20 cellular contexts compared by ENCODE assay signal in the genomic region with DNA sequence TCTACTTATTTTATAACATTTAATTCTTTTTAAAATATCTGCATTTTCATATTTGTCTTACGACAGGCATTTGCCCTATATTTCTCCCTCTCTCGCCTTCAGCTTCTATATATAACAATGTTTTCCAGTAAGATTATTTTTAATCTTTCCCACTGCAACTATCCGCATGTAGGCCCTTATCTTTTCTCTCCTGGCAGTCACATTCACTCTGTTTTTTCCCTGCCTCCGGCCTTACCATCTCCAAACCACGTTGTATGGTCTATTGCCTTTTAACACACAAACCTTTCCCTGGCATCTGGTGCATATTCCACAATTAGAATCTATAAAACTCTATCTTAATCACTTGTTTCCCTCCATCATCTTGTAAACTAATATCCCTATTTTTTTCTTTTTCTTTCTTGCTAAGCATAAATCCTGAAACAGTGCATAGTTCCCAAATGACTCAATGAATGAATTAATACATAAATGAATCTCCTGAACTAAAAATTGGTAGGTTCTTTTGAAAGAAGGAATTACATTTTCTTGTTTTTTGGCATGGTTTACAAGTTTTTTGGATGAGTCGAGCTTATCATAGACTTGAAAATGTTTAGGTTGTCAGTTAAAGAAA.
DNase-seq lines count a peak whose midpoint lies in the region; ATAC-seq and TF ChIP-seq lines count a peak whose summit lies in the region.
"Had no signal": no experiment of that assay in that cellular context is flagged by ENCODE, and none has a peak within 500 bp of the region (broad histone marks: within the 10 kb centered on the region; RNA-seq: fewer than 3 reads in every experiment).

No MANE protein-coding gene starts in this region.

- no peak overlapping the region for H4K5ac ChIP-seq in H9 (ENCODE audit: insufficient read length, low read depth, low read length)

- no CpG with 5 or more reads among the region's 6 CpGs for WGBS in H9 (ENCODE audit: extremely low coverage, insufficient read length, low lambda C conversion rate)

- H3K4ac ChIP-seq in H9 (ENCODE audit: low read depth, low read length) = no peak overlapping the region

- POLR2A ChIA-PET in A673 (lab: Charles Lee; ENCODE audit: low non-redundant PET) = no interaction called here

- no peak overlapping the region for H2AFZ ChIP-seq in H9 (ENCODE audit: low read length)

- H3K18ac ChIP-seq in H9 (ENCODE audit: insufficient read length, low read depth, low read length) = no peak overlapping the region

- H3K4me3 ChIP-seq in A673 (ENCODE audit: low read depth, low read length, poor library complexity, severe bottlenecking) = no peak overlapping the region
- H3K4me3 ChIP-seq: adrenal gland, coronary artery, gastroesophageal sphincter, ovary, SJCRH30, vagina had no signal

- no peaks in the 10 kb centered on the region for H3K27me3 ChIP-seq in A673 (replicated peaks; ENCODE audit: insufficient read depth, low read depth, low read length, poor library complexity)
- H3K27me3 ChIP-seq in H9 (ENCODE audit: insufficient read depth, low read length) = no peaks in the 10 kb centered on the region
- H3K27me3 ChIP-seq: adrenal gland, gastroesophageal sphincter, ovary, SJCRH30, vagina had no signal

- ATAC-seq in Right ventricle myocardium superior (ENCODE audit: poor library complexity) (peak; percentile 83), GM18498 (IDR thresholded peaks at IDR 0.05; ENCODE audit: unreplicated experiment) (no peak), GM19452 (IDR thresholded peaks at IDR 0.05; ENCODE audit: unreplicated experiment) (no peak)
- ATAC-seq: activated T-helper 17 cell treated with anti-CD3 and anti-CD28 coated beads, Interleukin-2, amount 50 U/mL, for 72 hours; gastroesophageal sphincter had no signal

- peak overlapping the region in 2 of 3 experiments; percentile 15 to 30; a peak in 2 of 7 replicates for H3K27ac Mint-ChIP-seq in H9
- H3K27ac Mint-ChIP-seq: activated T-helper 17 cell treated with anti-CD3 and anti-CD28 coated beads, Interleukin-2, amount 50 U/mL, for 72 hours had no signal

- no peak overlapping the region for H4K91ac ChIP-seq in H9 (ENCODE audit: insufficient read length, low read depth, low read length)

- intact Hi-C loops in A673 (cut with micrococcal nuclease; ENCODE audit: unreplicated experiment) = no loop called here
- intact Hi-C loops in Right ventricle myocardium superior (cut with DNase I) = no loop called here

- no TSS peak for BruUV-seq in A673 (replicated peaks; lab: Mats Ljungman, UMichigan)

- H3K79me1 ChIP-seq in H9 (ENCODE audit: insufficient read depth, low read depth, low read length, poor library complexity, severe bottlenecking) = no peaks in the 10 kb centered on the region

- H3K27ac ChIP-seq in A673 (ENCODE audit: low read depth, low read length, poor library complexity, severe bottlenecking) (peak overlapping the region; percentile 15), H9 (ENCODE audit: insufficient read length, low read depth, low read length) (no peak overlapping the region)
- H3K27ac ChIP-seq: adrenal gland, coronary artery, gastroesophageal sphincter, ovary, SJCRH30, vagina had no signal

- no peak overlapping the region for H2BK120ac ChIP-seq in H9 (ENCODE audit: low read depth, low read length, poor library complexity, severe bottlenecking)

- no peak overlapping the region for H2BK15ac ChIP-seq in H9 (ENCODE audit: low read depth, low read length)

- H2AK5ac ChIP-seq in H9 (ENCODE audit: insufficient read length, low read length) = no peak overlapping the region

- H3K36me3 ChIP-seq in A673 (ENCODE audit: insufficient read depth, low read length, poor library complexity, severe bottlenecking) = no peaks in the 10 kb centered on the region
- H3K36me3 ChIP-seq: adrenal gland, gastroesophageal sphincter, ovary, SJCRH30, vagina had no signal

- no peaks in the 10 kb centered on the region for H3K9me3 Mint-ChIP-seq in H9

- peaks cover 8% of the 10 kb centered on the region in 2 experiments for H3K4me1 Mint-ChIP-seq in H9
- H3K4me1 Mint-ChIP-seq: activated T-helper 17 cell treated with anti-CD3 and anti-CD28 coated beads, Interleukin-2, amount 50 U/mL, for 72 hours had no signal

- DNase-seq in A673 (ENCODE audit: low spot score) (no peak), H9 (no peak), amniotic epithelial cell (ENCODE audit: low read depth) (peak; percentile 45), Right ventricle myocardium superior (no peak), NCI-H2196 (lab: John Stamatoyannopoulos, UW; ENCODE audit: unreplicated experiment) (no peak), OCI-M2 (lab: John Stamatoyannopoulos, UW; ENCODE audit: unreplicated experiment) (no peak)
- DNase-seq: adrenal gland; GF-D8; GOT3; NCI-H1417; NK-92 treated with Interleukin-12 subunit alpha and Interleukin-12 subunit beta, amount 100 ng/mL, for 24 hours; ovary; SJCRH30; stimulated activated CD4-positive, alpha-beta T cell treated with anti-CD3 and anti-CD28 coated beads, Interleukin-4, amount 100 ng/mL, for 24 hours had no signal

- H4K8ac ChIP-seq in H9 (replicated peaks; ENCODE audit: insufficient read length, low read depth, low read length) = no peak overlapping the region

- H3K4me3 Mint-ChIP-seq in H9 = no peak overlapping the region
- H3K4me3 Mint-ChIP-seq: activated T-helper 17 cell treated with anti-CD3 and anti-CD28 coated beads, Interleukin-2, amount 50 U/mL, for 72 hours had no signal

- H3K23me2 ChIP-seq in H9 (ENCODE audit: insufficient read length, low read depth, low read length, poor library complexity, severe bottlenecking) = no peaks in the 10 kb centered on the region

- peaks cover 7 to 16% (median 12%) of the 10 kb centered on the region in 3 experiments; a peak in 6 of 7 replicates for H3K36me3 Mint-ChIP-seq in H9 (ENCODE audit: insufficient read depth in 1 of 3, low read depth in 3 of 3)

- H2BK5ac ChIP-seq in H9 (ENCODE audit: insufficient read length, low read length) = no peak overlapping the region

- H3K56ac ChIP-seq in H9 (ENCODE audit: insufficient read length, low read depth, low read length) = no peak overlapping the region

- H3T11ph ChIP-seq in H9 (ENCODE audit: low read length) = no peak overlapping the region

- H3K14ac ChIP-seq in H9 (ENCODE audit: insufficient read depth, low read length) = no peak overlapping the region

- H3K27me3 Mint-ChIP-seq in H9 (ENCODE audit: low read depth) = no peaks in the 10 kb centered on the region
- H3K27me3 Mint-ChIP-seq: activated T-helper 17 cell treated with anti-CD3 and anti-CD28 coated beads, Interleukin-2, amount 50 U/mL, for 72 hours had no signal

- no peak overlapping the region for H3K9ac ChIP-seq in H9 (ENCODE audit: extremely low read depth, insufficient read length, low read length)

- peaks cover 22% of the 10 kb centered on the region for H3K4me1 ChIP-seq in A673 (ENCODE audit: insufficient read depth, low read length, poor library complexity, severe bottlenecking)
- no peaks in the 10 kb centered on the region; the same call in 1 of the 2 replicates for H3K4me1 ChIP-seq in H9 (ENCODE audit: insufficient read depth, low read length)
- H3K4me1 ChIP-seq: adrenal gland, vagina had no signal

- H3K4me2 ChIP-seq in H9 (ENCODE audit: insufficient read depth, insufficient read length, low read length) = no peak overlapping the region

- H4K20me1 ChIP-seq in H9 (ENCODE audit: control insufficient read depth, insufficient read depth, insufficient read length) = no peaks in the 10 kb centered on the region

- no peak overlapping the region for H3K23ac ChIP-seq in H9 (ENCODE audit: insufficient read length, low read depth, low read length)

- H3K9me3 ChIP-seq in A673 (ENCODE audit: low read depth, low read length, poor library complexity, severe bottlenecking) = no peaks in the 10 kb centered on the region
- no peaks in the 10 kb centered on the region for H3K9me3 ChIP-seq in H9 (ENCODE audit: control insufficient read depth, low read depth, low read length)
- H3K9me3 ChIP-seq: adrenal gland, gastroesophageal sphincter, ovary, vagina had no signal

- H3K79me2 ChIP-seq in H9 (ENCODE audit: insufficient read depth, low read length) = no peaks in the 10 kb centered on the region

- CTCF ChIA-PET in A673 (lab: Charles Lee) = no interaction called here

- H2BK12ac ChIP-seq in H9 (ENCODE audit: insufficient read length, low read depth, low read length) = no peak overlapping the region

- TF ChIP-seq CTCF in A673 (conservative IDR thresholded peaks at IDR 0.05; ENCODE audit: low read depth, low read length) (no peak), H9 (conservative IDR thresholded peaks at IDR 0.05) (no peak)

- no peak overlapping the region for H2BK20ac ChIP-seq in H9 (ENCODE audit: low read depth, low read length, poor library complexity, severe bottlenecking)
